In the genomic region with DNA sequence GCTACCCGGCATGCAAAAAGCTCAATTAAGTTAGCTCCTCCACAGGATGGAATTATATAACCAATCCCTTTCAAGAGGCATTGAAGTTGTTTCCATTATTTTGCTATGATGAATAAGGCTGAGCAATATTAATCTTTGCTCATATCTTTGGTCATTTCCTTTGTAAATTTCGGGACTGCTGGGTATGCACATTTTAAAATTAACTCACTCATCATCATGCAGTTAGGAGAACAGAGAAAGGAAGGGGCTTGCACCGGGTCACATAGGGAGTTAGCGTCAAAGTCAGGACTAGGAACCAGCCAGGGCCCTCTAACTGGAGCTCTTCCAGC, we compare ENCODE assay signal across 8 cellular contexts. TPM values are rescaled to one million over a fixed set of nuclear protein-coding genes. Genes with fewer than 3 reads are reported as not detected.
DNase-seq lines count a peak whose midpoint lies in the region; TF ChIP-seq lines count a peak whose summit lies in the region.

No MANE protein-coding gene starts in this region.

- H2AFZ ChIP-seq in parathyroid adenoma: peak overlapping the region; percentile 84

- H3K4me3 ChIP-seq in GM12864 (ENCODE audit: low read depth, low read length) (peak overlapping the region; percentile 94), duodenal mucosa (ENCODE audit: low read depth in 1 of 2, low read length in 2 of 2) (peak overlapping the region; percentile 72 to 86), parathyroid adenoma (ENCODE audit: low read depth, low read length) (peak overlapping the region; percentile 84), thyroid gland (replicated peaks in 1 of 3) (peak overlapping the region in 1 of 3 donors; percentile 66)

- WGBS in thyroid gland, 2 donors: 8 to 9% methylated on average over 4 of the region's 4 CpGs

- H3K4me1 ChIP-seq in duodenal mucosa (ENCODE audit: control insufficient read depth in 1 of 2, insufficient read depth in 2 of 2, low read length in 2 of 2) (peaks cover 30 to 50% of the 10 kb centered on the region in 2 donors), parathyroid adenoma (peaks cover 24% of the 10 kb centered on the region), thyroid gland (peaks cover 14 to 15% of the 10 kb centered on the region in 2 donors)

- intact Hi-C loops in thyroid gland (cut with DNase I): no loop called here

- H3K9me3 ChIP-seq in KOPT-K1 (ENCODE audit: insufficient read depth, low read length, poor library complexity, severe bottlenecking): no peaks in the 10 kb centered on the region
- no peaks in the 10 kb centered on the region for H3K9me3 ChIP-seq in duodenal mucosa (ENCODE audit: control insufficient read depth in 1 of 2, low read length in 2 of 2)
- H3K9me3 ChIP-seq in parathyroid adenoma (ENCODE audit: control insufficient read depth, low read length): no peaks in the 10 kb centered on the region
- H3K9me3 ChIP-seq in thyroid gland: no peaks in the 10 kb centered on the region

- TF ChIP-seq CTCF in GM12864 (IDR thresholded peaks at IDR 0.05; ENCODE audit: low read depth, low read length, missing control alignments) (no peak), parathyroid adenoma (IDR thresholded peaks at IDR 0.05) (no peak), thyroid gland (IDR thresholded peaks at IDR 0.05) (no peak)

- H3K27ac ChIP-seq in KOPT-K1 (ENCODE audit: low read depth, low read length, poor library complexity, severe bottlenecking) (peak overlapping the region; percentile 92), duodenal mucosa (ENCODE audit: low read depth, low read length) (no peak overlapping the region), parathyroid adenoma (peak overlapping the region; percentile 76), thyroid gland (peak overlapping the region in 1 of 3 donors; percentile 66)

- no peak for TF ChIP-seq POLR2A in thyroid gland (IDR thresholded peaks at IDR 0.05)

- H3K27me3 ChIP-seq in duodenal mucosa (ENCODE audit: control insufficient read depth in 1 of 2, insufficient read depth in 2 of 2, low read length in 2 of 2): no peaks in the 10 kb centered on the region
- no peaks in the 10 kb centered on the region for H3K27me3 ChIP-seq in parathyroid adenoma (ENCODE audit: control insufficient read depth, insufficient read depth, low read length)
- no peaks in the 10 kb centered on the region for H3K27me3 ChIP-seq in thyroid gland

- peak overlapping the region; percentile 97 for H3K4me2 ChIP-seq in parathyroid adenoma (ENCODE audit: low read length)

- no peak for DNase-seq in GM12864 (ENCODE audit: low read depth)
- DNase-seq in NCI-H2171 treated with DMSO at 0.1 percent for 48 hours (lab: John Stamatoyannopoulos, UW): no peak
- DNase-seq in activated effector memory CD4-positive, alpha-beta T cell treated with anti-CD3 and anti-CD28 coated beads, Interleukin-2, amount 50 U/mL, for 16 hours: no peak
- no peak for DNase-seq in NCI-H526 (lab: John Stamatoyannopoulos, UW)
- DNase-seq in thyroid gland: no peak

- H3K79me2 ChIP-seq in parathyroid adenoma: peaks cover 16% of the 10 kb centered on the region

- peak overlapping the region; percentile 74 to 86 for H3K9ac ChIP-seq in duodenal mucosa (ENCODE audit: low read depth in 1 of 2, low read length in 2 of 2)
- H3K9ac ChIP-seq in parathyroid adenoma: no peak overlapping the region

- H3K36me3 ChIP-seq in KOPT-K1 (ENCODE audit: insufficient read depth, low read length) (no peaks in the 10 kb centered on the region), duodenal mucosa (ENCODE audit: control insufficient read depth in 1 of 2, insufficient read depth in 2 of 2, low read length in 2 of 2) (no peaks in the 10 kb centered on the region), parathyroid adenoma (ENCODE audit: control insufficient read depth, insufficient read depth, low read length) (no peaks in the 10 kb centered on the region), thyroid gland (no peaks in the 10 kb centered on the region)

RNA-seq across cellular contexts. Expression of gene FAM110A, which starts 0.4 kb away (rescaled TPM):
- total RNA-seq in thyroid gland: 10 to 100 TPM in 1 of 4 donors, 1 to 10 TPM in 3; 7.0 to 15.5 (median 8.5) TPM
